ENCODE assay signal across 8 cellular contexts in the genomic region with DNA sequence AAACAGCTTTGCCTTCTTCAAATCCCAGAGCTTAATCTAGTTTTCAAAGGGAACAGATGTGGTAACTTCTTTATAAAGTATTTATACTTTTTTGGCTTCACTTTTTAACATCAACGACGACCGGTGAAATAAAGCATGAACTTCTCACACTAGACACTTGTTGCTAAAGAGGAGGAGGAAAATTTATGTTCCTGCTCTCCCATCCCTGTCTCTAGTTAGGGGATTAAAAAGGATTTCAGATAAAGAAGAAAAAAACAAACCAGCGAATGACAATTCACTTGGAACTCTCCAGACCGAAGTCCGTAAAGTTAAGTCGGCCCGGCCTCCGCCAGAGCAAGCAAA. TPM values are rescaled to one million over a fixed set of nuclear protein-coding genes. Genes with fewer than 3 reads are reported as not detected.
DNase-seq lines count a peak whose midpoint lies in the region; ATAC-seq, FAIRE-seq and TF ChIP-seq lines count a peak whose summit lies in the region.

No MANE protein-coding gene starts in this region.

- CTCF ChIA-PET in HCT116 (lab: Charles Lee), result interaction anchor here (1.1 kb wide), 1 partner anchor 9 kb away, joined by 3 read pairs; no protein-coding TSS in a partner anchor
- CTCF ChIA-PET in activated CD8-positive, alpha-beta T cell treated with anti-CD3 and anti-CD28 coated beads, Interleukin-2, amount 10 ng/mL, durations not matched to agents 7 days and 5 days (lab: Charles Lee), result interaction anchor here (0.8 to 3.5 kb wide), 6 partner anchors 8 to 252 kb away, joined by 3 to 14 read pairs (median 4); no protein-coding TSS in a partner anchor

- H2AFZ ChIP-seq in HCT116 (ENCODE audit: low read depth, low read length, poor library complexity, severe bottlenecking), result peak overlapping the region; percentile 52

- 0 out of 2 replicates have a peak, but pooled peaks cover 10% of the 10 kb centered on the region for H3K79me2 ChIP-seq in HCT116 (ENCODE audit: insufficient read depth, low read length)

- H3K36me3 ChIP-seq in HCT116 (ENCODE audit: control insufficient read depth in 1 of 2, insufficient read depth in 2 of 2, low read length in 2 of 2), result no peaks in the 10 kb centered on the region
- no peaks in the 10 kb centered on the region for H3K36me3 ChIP-seq in small intestine (ENCODE audit: control insufficient read depth in 2 of 2, insufficient read depth in 2 of 2, low read length in 2 of 2)

- H3K9me3 ChIP-seq in HCT116 (ENCODE audit: control insufficient read depth in 1 of 2, insufficient read depth in 1 of 2, low read depth in 1 of 2, low read length in 2 of 2) (no peaks in the 10 kb centered on the region), small intestine (ENCODE audit: control insufficient read depth, low read depth) (no peaks in the 10 kb centered on the region)

- TF ChIP-seq RAD21 in HCT116 (IDR thresholded peaks at IDR 0.05; ENCODE audit: low read depth), result no peak

- ATAC-seq in HCT116, result no peak
- no peak for ATAC-seq in activated CD8-positive, alpha-beta T cell treated with anti-CD3 and anti-CD28 coated beads, Interleukin-2, amount 10 ng/mL, durations not matched to agents 7 days and 5 days

- H3K4me3 Mint-ChIP-seq in activated CD8-positive, alpha-beta T cell treated with anti-CD3 and anti-CD28 coated beads, Interleukin-2, amount 10 ng/mL, durations not matched to agents 7 days and 5 days, result peak overlapping the region; percentile 78

- DNase-seq in HCT116 (ENCODE audit: low read depth, low spot score) (no peak), small intestine (peak; percentile 62), NCI-H226 (no peak), NCI-H146 (lab: John Stamatoyannopoulos, UW) (no peak), occipital lobe (lab: John Stamatoyannopoulos, UW) (no peak), germinal center (ENCODE audit: low spot score) (no peak)
- no peak for DNase-seq in activated CD8-positive, alpha-beta T cell treated with anti-CD3 and anti-CD28 coated beads, Interleukin-2, amount 10 ng/mL, durations not matched to agents 7 days and 5 days

- H3K27me3 ChIP-seq in HCT116 (ENCODE audit: insufficient read depth, low read length), result no peaks in the 10 kb centered on the region
- H3K27me3 ChIP-seq in small intestine (ENCODE audit: control insufficient read depth in 2 of 2, insufficient read depth in 2 of 2, low read length in 2 of 2), result no peaks in the 10 kb centered on the region

- H3K4me2 ChIP-seq in HCT116 (ENCODE audit: low read length), result peak overlapping the region; percentile 90

- H3K27ac Mint-ChIP-seq in activated CD8-positive, alpha-beta T cell treated with anti-CD3 and anti-CD28 coated beads, Interleukin-2, amount 10 ng/mL, durations not matched to agents 7 days and 5 days, result no peak overlapping the region

- H3K27me3 Mint-ChIP-seq in activated CD8-positive, alpha-beta T cell treated with anti-CD3 and anti-CD28 coated beads, Interleukin-2, amount 10 ng/mL, durations not matched to agents 7 days and 5 days (ENCODE audit: low read depth), result peaks cover 29% of the 10 kb centered on the region

- H4K20me1 ChIP-seq in HCT116 (ENCODE audit: insufficient read depth), result no peaks in the 10 kb centered on the region

- no peak for TF ChIP-seq POLR2A in HCT116 (IDR thresholded peaks at IDR 0.05; ENCODE audit: borderline replicate concordance, extremely low read depth, insufficient read depth, insufficient read length)

- FAIRE-seq in small intestine (lab: Jason Lieb, UNC), result no peak

- H3K4me3 ChIP-seq in HCT116 (replicated peaks in 1 of 2; ENCODE audit: low read depth in 1 of 2, low read length in 2 of 2) (peak overlapping the region; percentile 66 to 77), iPS-11a (ENCODE audit: low read depth, low read length) (peak overlapping the region; percentile 65), small intestine (ENCODE audit: low read depth in 1 of 2, low read length in 2 of 2) (peak overlapping the region; percentile 54 to 93)

- TF ChIP-seq CTCF in HCT116 (IDR thresholded peaks at IDR 0.05 in 2 of 3, conservative IDR thresholded peaks at IDR 0.05 in 1 of 3; ENCODE audit: borderline replicate concordance in 1 of 3, insufficient read depth in 1 of 3, low read depth in 2 of 3, low read length in 2 of 3), result no peak

- intact Hi-C loops in HCT116 (cut with micrococcal nuclease), result loop anchor here (2.0 to 10.0 kb wide), 2 partner anchors 60 to 252 kb away; partner anchors contain the start of gene RFX7

- no TSS peak for BruUV-seq in HCT116 (replicated peaks; lab: Mats Ljungman, UMichigan)

- peak overlapping the region; percentile 70 for H3K9ac ChIP-seq in HCT116 (ENCODE audit: low read length)

- no peaks in the 10 kb centered on the region for H3K9me3 Mint-ChIP-seq in activated CD8-positive, alpha-beta T cell treated with anti-CD3 and anti-CD28 coated beads, Interleukin-2, amount 10 ng/mL, durations not matched to agents 7 days and 5 days (ENCODE audit: insufficient read depth)

- H3K4me1 ChIP-seq in HCT116 (ENCODE audit: control insufficient read depth in 1 of 2, insufficient read depth in 2 of 2, low read length in 2 of 2) (peaks cover 8 to 17% of the 10 kb centered on the region in 2 experiments), small intestine (ENCODE audit: control insufficient read depth in 2 of 2, insufficient read depth in 1 of 2, low read depth in 1 of 2, low read length in 1 of 2) (peaks cover 0 to 6% of the 10 kb centered on the region in 2 donors)

- H3K36me3 Mint-ChIP-seq in activated CD8-positive, alpha-beta T cell treated with anti-CD3 and anti-CD28 coated beads, Interleukin-2, amount 10 ng/mL, durations not matched to agents 7 days and 5 days (ENCODE audit: low read depth), result peaks cover 2% of the 10 kb centered on the region

- no peaks in the 10 kb centered on the region for H3K9me2 ChIP-seq in HCT116 (ENCODE audit: insufficient read depth)

- peak overlapping the region; percentile 68 for H3K27ac ChIP-seq in HCT116 (ENCODE audit: low read depth, low read length)
- H3K27ac ChIP-seq in small intestine (ENCODE audit: low read depth in 1 of 2, low read length in 1 of 2), result peak overlapping the region; percentile 84 to 90

- RAD21 ChIA-PET in HCT116 (lab: Charles Lee; ENCODE audit: low non-redundant PET in 1 of 2, low total read pairs in 2 of 2, uncharacterized antibody in 2 of 2, unreplicated experiment in 2 of 2), result no interaction called here

- H3K4me1 Mint-ChIP-seq in activated CD8-positive, alpha-beta T cell treated with anti-CD3 and anti-CD28 coated beads, Interleukin-2, amount 10 ng/mL, durations not matched to agents 7 days and 5 days (ENCODE audit: low read depth), result peaks cover 9% of the 10 kb centered on the region

- WGBS in small intestine, 3 donors, result 1 to 4% (median 2%) methylated on average over 9 of the region's 9 CpGs

- POLR2A ChIA-PET in HCT116 (lab: Charles Lee), result no interaction called here
- POLR2A ChIA-PET in activated CD8-positive, alpha-beta T cell treated with anti-CD3 and anti-CD28 coated beads, Interleukin-2, amount 10 ng/mL, durations not matched to agents 7 days and 5 days (lab: Charles Lee), result interaction anchor here (0.9 kb wide), 1 partner anchor 253 kb away, joined by 3 read pairs; no protein-coding TSS in a partner anchor

TF ChIP-seq in HCT116, 20 proteins besides CTCF, POLR2A, EP300 and RAD21 (continues in another document):
- TF ChIP-seq EZH2phosphoT487 (IDR thresholded peaks at IDR 0.05; ENCODE audit: borderline replicate concordance) (no peak), ZFX (IDR thresholded peaks at IDR 0.05) (no peak), FOSL1 (IDR thresholded peaks at IDR 0.05; ENCODE audit: low read depth) (no peak), ZNF274 (IDR thresholded peaks at IDR 0.05; ENCODE audit: low read depth, low read length) (no peak), EGR1 (IDR thresholded peaks at IDR 0.05; ENCODE audit: low read depth) (no peak), CEBPB (IDR thresholded peaks at IDR 0.05; ENCODE audit: low read depth) (no peak), SRF (IDR thresholded peaks at IDR 0.05; ENCODE audit: low read depth) (no peak), SIN3A (IDR thresholded peaks at IDR 0.05; ENCODE audit: low read depth) (no peak)
- TF ChIP-seq, protein P1, sequence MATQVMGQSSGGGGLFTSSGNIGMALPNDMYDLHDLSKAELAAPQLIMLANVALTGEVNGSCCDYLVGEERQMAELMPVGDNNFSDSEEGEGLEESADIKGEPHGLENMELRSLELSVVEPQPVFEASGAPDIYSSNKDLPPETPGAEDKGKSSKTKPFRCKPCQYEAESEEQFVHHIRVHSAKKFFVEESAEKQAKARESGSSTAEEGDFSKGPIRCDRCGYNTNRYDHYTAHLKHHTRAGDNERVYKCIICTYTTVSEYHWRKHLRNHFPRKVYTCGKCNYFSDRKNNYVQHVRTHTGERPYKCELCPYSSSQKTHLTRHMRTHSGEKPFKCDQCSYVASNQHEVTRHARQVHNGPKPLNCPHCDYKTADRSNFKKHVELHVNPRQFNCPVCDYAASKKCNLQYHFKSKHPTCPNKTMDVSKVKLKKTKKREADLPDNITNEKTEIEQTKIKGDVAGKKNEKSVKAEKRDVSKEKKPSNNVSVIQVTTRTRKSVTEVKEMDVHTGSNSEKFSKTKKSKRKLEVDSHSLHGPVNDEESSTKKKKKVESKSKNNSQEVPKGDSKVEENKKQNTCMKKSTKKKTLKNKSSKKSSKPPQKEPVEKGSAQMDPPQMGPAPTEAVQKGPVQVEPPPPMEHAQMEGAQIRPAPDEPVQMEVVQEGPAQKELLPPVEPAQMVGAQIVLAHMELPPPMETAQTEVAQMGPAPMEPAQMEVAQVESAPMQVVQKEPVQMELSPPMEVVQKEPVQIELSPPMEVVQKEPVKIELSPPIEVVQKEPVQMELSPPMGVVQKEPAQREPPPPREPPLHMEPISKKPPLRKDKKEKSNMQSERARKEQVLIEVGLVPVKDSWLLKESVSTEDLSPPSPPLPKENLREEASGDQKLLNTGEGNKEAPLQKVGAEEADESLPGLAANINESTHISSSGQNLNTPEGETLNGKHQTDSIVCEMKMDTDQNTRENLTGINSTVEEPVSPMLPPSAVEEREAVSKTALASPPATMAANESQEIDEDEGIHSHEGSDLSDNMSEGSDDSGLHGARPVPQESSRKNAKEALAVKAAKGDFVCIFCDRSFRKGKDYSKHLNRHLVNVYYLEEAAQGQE (IDR thresholded peaks at IDR 0.05; ENCODE audit: low read depth), result no peak
- TF ChIP-seq, protein P2, sequence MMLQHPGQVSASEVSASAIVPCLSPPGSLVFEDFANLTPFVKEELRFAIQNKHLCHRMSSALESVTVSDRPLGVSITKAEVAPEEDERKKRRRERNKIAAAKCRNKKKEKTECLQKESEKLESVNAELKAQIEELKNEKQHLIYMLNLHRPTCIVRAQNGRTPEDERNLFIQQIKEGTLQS (IDR thresholded peaks at IDR 0.05), result no peak
- TF ChIP-seq, protein P3, sequence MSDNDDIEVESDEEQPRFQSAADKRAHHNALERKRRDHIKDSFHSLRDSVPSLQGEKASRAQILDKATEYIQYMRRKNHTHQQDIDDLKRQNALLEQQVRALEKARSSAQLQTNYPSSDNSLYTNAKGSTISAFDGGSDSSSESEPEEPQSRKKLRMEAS (IDR thresholded peaks at IDR 0.05), result no peak

RNA-seq across cellular contexts. Expression of gene NEDD4, which starts 0.7 kb away (rescaled TPM):
- total RNA-seq in HCT116 (2021; ENCODE audit: unreplicated experiment) (13.7 TPM), occipital lobe (7.2 TPM)
- polyA plus RNA-seq in HCT116 (2012), result 3.1 and 4.1 TPM in 2 replicates
- 1 to 10 TPM; 5.7 to 6.2 TPM for total RNA-seq in activated CD8-positive, alpha-beta T cell treated with anti-CD3 and anti-CD28 coated beads, Interleukin-2, amount 10 ng/mL, durations not matched to agents 7 days and 5 days
- polyA plus RNA-seq in small intestine, result 10 to 100 TPM in 1 of 3 donors, 1 to 10 TPM in 2; 5.6 to 10.5 (median 7.3) TPM
